Comparison of ENCODE assay signal across 29 cellular contexts in the genomic region with DNA sequence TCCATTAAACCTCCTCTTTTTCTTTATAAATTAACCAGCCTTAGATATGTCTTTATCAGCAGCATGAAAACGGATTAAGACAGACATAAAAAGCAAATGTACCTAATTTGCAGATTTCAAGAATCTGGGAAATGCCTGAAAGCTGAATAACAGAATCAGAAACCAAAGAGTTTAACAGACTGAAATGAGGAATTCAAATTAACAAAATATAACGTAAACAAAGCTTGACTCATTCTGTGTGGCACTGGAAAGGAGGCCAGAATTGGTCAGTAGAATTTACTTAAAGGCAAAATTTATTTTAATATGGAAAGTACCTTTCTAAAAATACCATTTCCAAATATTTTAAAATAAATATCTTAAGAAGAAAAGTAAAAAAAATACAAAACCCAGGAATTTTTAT.
DNase-seq lines count a peak whose midpoint lies in the region; ATAC-seq, FAIRE-seq and TF ChIP-seq lines count a peak whose summit lies in the region.
"Had no signal": no experiment of that assay in that cellular context is flagged by ENCODE, and none has a peak within 500 bp of the region (broad histone marks: within the 10 kb centered on the region; RNA-seq: fewer than 3 reads in every experiment).

No MANE protein-coding gene starts in this region.

- DNase-seq in AG20443 (ENCODE audit: low spot score) = peak; percentile 49
- DNase-seq in IMR-90 = peak; percentile 89
- peak; percentile 55 for DNase-seq in choroid plexus epithelial cell (ENCODE audit: low read depth)
- no peak for DNase-seq in kidney
- no peak for DNase-seq in Right ventricle myocardium superior
- no peak for DNase-seq in Karpas-422
- no peak for DNase-seq in activated T-cell treated with anti-CD3 and anti-CD28 coated beads, Interleukin-2, amount 50 U/mL, for 48 hours
- no peak for DNase-seq in activated T-cell treated with anti-CD3 and anti-CD28 coated beads, Interleukin-2, amount 50 U/mL, for 1 hour
- DNase-seq: activated CD4-positive, alpha-beta T cell treated with anti-CD3 and anti-CD28 coated beads for 4 hours; activated naive CD8-positive, alpha-beta T cell treated with anti-CD3 and anti-CD28 coated beads, Interleukin-2, amount 50 U/mL, for 24 hours; activated T-cell treated with anti-CD3 and anti-CD28 coated beads, Interleukin-2, amount 50 U/mL, for 4 hours; effector memory CD4-positive, alpha-beta T cell; erythroblast; KG1; left ventricle myocardium superior; naive B cell; NCI-H1436; NCI-H446; right lobe of liver; stimulated activated CD4-positive, alpha-beta T cell treated with anti-CD3 and anti-CD28 coated beads, Interleukin-4, amount 100 ng/mL, for 4 hours; uterus had no signal

- no peak for TF ChIP-seq RAD21 in IMR-90 (IDR thresholded peaks at IDR 0.05; ENCODE audit: low read length)

- H3K18ac ChIP-seq in IMR-90 (ENCODE audit: low read depth, low read length) = peak overlapping the region; percentile 55; the same call in 1 of the 2 replicates

- H3K27me3 ChIP-seq in IMR-90 (ENCODE audit: control insufficient read depth, insufficient read depth, low read length) = no peaks in the 10 kb centered on the region
- no peaks in the 10 kb centered on the region for H3K27me3 ChIP-seq in Karpas-422 (ENCODE audit: low read length)
- H3K27me3 ChIP-seq: cardiac muscle cell, neutrophil, right lobe of liver, uterus had no signal

- in situ Hi-C loops in IMR-90 (cut with MboI; ENCODE audit: low sequenced_read_pairs) = no loop called here

- H3K9me3 ChIP-seq in IMR-90 (ENCODE audit: control insufficient read depth, insufficient read depth, low read length) = no peaks in the 10 kb centered on the region
- H3K9me3 ChIP-seq in kidney (ENCODE audit: control insufficient read depth in 1 of 2, low read length in 2 of 2) = peaks cover 0 to 3% of the 10 kb centered on the region in 2 donors
- H3K9me3 ChIP-seq in Karpas-422 (ENCODE audit: low read length) = no peaks in the 10 kb centered on the region
- H3K9me3 ChIP-seq: neutrophil, right lobe of liver, uterus had no signal

- H4K91ac ChIP-seq in IMR-90 (ENCODE audit: insufficient read depth, low read depth, low read length) = peak overlapping the region; percentile 26; the same call in 1 of the 2 replicates

- TF ChIP-seq CTCF in IMR-90 (conservative IDR thresholded peaks at IDR 0.05; ENCODE audit: low read depth, low read length) = no peak
- TF ChIP-seq CTCF in choroid plexus epithelial cell (conservative IDR thresholded peaks at IDR 0.05; ENCODE audit: low read depth, low read length) = no peak
- TF ChIP-seq CTCF in kidney (IDR thresholded peaks at IDR 0.05; ENCODE audit: borderline replicate concordance, extremely low read depth, insufficient read depth) = no peak

- BruUV-seq in IMR-90 (replicated peaks; lab: Mats Ljungman, UMichigan) = no TSS peak

- H3K4me1 ChIP-seq in IMR-90 (ENCODE audit: control insufficient read depth, insufficient read depth, low read length) (peaks cover 4% of the 10 kb centered on the region; the same call in 1 of the 2 replicates), kidney (ENCODE audit: control insufficient read depth in 1 of 2, insufficient read depth in 1 of 2, low read depth in 1 of 2, low read length in 2 of 2) (no peaks in the 10 kb centered on the region), Karpas-422 (ENCODE audit: low read length) (no peaks in the 10 kb centered on the region)
- H3K4me1 ChIP-seq: HAP-1, right lobe of liver, uterus had no signal

- POLR2A ChIA-PET in IMR-90 (lab: Charles Lee; ENCODE audit: unreplicated experiment) = no interaction called here

- H4K20me1 ChIP-seq in IMR-90 (ENCODE audit: insufficient read depth, low read length) = no peaks in the 10 kb centered on the region
- no peaks in the 10 kb centered on the region for H4K20me1 ChIP-seq in Karpas-422 (ENCODE audit: insufficient read depth, low read depth, low read length)

- H4K8ac ChIP-seq in IMR-90 (ENCODE audit: low read depth in 2 of 2, low read length in 2 of 2) = peak overlapping the region in 1 of 2 experiments; percentile 91; a peak in 3 of 4 replicates

- peak overlapping the region; percentile 85 for H3K14ac ChIP-seq in IMR-90 (replicated peaks; ENCODE audit: low read depth, low read length)

- TF ChIP-seq POLR2A in IMR-90 (IDR thresholded peaks at IDR 0.05; ENCODE audit: low read depth, low read length) = no peak

- no peaks in the 10 kb centered on the region for H3K9me2 ChIP-seq in Karpas-422 (replicated peaks; ENCODE audit: insufficient read depth, low read length)

- H2BK5ac ChIP-seq in IMR-90 (ENCODE audit: low read depth, low read length, poor library complexity, severe bottlenecking) = peak overlapping the region; percentile 82

- no peak overlapping the region; the same call in 1 of the 2 replicates for H3K23ac ChIP-seq in IMR-90 (ENCODE audit: low read depth, low read length)

- H3K4me3 ChIP-seq in IMR-90 (ENCODE audit: insufficient read depth, low read depth, low read length) (no peak overlapping the region), choroid plexus epithelial cell (ENCODE audit: low read depth, low read length) (no peak overlapping the region), kidney (ENCODE audit: low read length in 2 of 2) (no peak overlapping the region), Karpas-422 (ENCODE audit: low read length) (no peak overlapping the region)
- H3K4me3 ChIP-seq: cardiac muscle cell, coronary artery, HAP-1, right lobe of liver, uterus had no signal

- peak; percentile 32 for FAIRE-seq in kidney (lab: Jason Lieb, UNC)
- FAIRE-seq: G401.6, GM19239, islet of Langerhans had no signal

- H3K56ac ChIP-seq in IMR-90 (ENCODE audit: extremely low read depth, insufficient read depth, low read length) = no peak overlapping the region

- intact Hi-C loops in IMR-90 (cut with micrococcal nuclease) = no loop called here
- intact Hi-C loops in kidney (cut with DNase I) = no loop called here
- intact Hi-C loops in Right ventricle myocardium superior (cut with DNase I) = no loop called here

- peak; percentile 90 for ATAC-seq in IMR-90 (ENCODE audit: low read depth)
- no peak for ATAC-seq in Right ventricle myocardium superior (ENCODE audit: poor library complexity)
- ATAC-seq: activated naive CD8-positive, alpha-beta T cell treated with anti-CD3 and anti-CD28 coated beads, Interleukin-2, amount 50 U/mL, for 24 hours; activated T-cell treated with anti-CD3 and anti-CD28 coated beads, Interleukin-2, amount 50 U/mL, for 4 hours; left ventricle myocardium superior; right lobe of liver; stimulated activated memory B cell treated with anti-CD40 and anti-IgM and Interleukin-4, amounts not matched to agents 10 μg/mL and 1 μg/mL and 100 μg/mL, for 72 hours had no signal

- H3K27ac ChIP-seq in IMR-90 (ENCODE audit: insufficient read depth, low read length) (peak overlapping the region; percentile 93), kidney (ENCODE audit: low read depth in 2 of 2, low read length in 2 of 2) (no peak overlapping the region), Karpas-422 (ENCODE audit: low read length) (no peak overlapping the region)
- H3K27ac ChIP-seq: cardiac muscle cell, coronary artery, neutrophil, right lobe of liver, uterus had no signal

- CTCF ChIA-PET in IMR-90 (lab: Yijun Ruan, JAX) = interaction anchor here (0.8 kb wide), 1 partner anchor 22 kb away, joined by 3 read pairs; no protein-coding TSS in a partner anchor

- H3K36me3 ChIP-seq in IMR-90 (ENCODE audit: control insufficient read depth, insufficient read depth, low read length) (no peaks in the 10 kb centered on the region), kidney (ENCODE audit: control insufficient read depth in 1 of 2, insufficient read depth in 2 of 2, low read length in 2 of 2) (no peaks in the 10 kb centered on the region), Karpas-422 (ENCODE audit: insufficient read depth, low read length) (no peaks in the 10 kb centered on the region)
- H3K36me3 ChIP-seq: cardiac muscle cell, HAP-1, neutrophil, right lobe of liver, uterus had no signal

- no peaks in the 10 kb centered on the region for H3K79me1 ChIP-seq in IMR-90 (ENCODE audit: low read depth in 1 of 2, low read length in 2 of 2)

- peak overlapping the region; percentile 66; the same call in 1 of the 3 replicates for H2BK15ac ChIP-seq in IMR-90 (ENCODE audit: low read depth, low read length)

- H3K9ac ChIP-seq in IMR-90 (ENCODE audit: low read depth, low read length) (no peak overlapping the region), kidney (ENCODE audit: low read length in 2 of 2) (no peak overlapping the region), Karpas-422 (ENCODE audit: low read length) (no peak overlapping the region)

- peak overlapping the region; percentile 91 for H3K4ac ChIP-seq in IMR-90 (ENCODE audit: low read depth, low read length)

- H2AK5ac ChIP-seq in IMR-90 (ENCODE audit: low read depth, low read length) = peak overlapping the region; percentile 77; the same call in 1 of the 2 replicates

- no peak overlapping the region for H2AFZ ChIP-seq in IMR-90 (replicated peaks; ENCODE audit: low read length, poor library complexity)
- no peak overlapping the region for H2AFZ ChIP-seq in Karpas-422 (ENCODE audit: low read length)

- dilution Hi-C loops in IMR-90 (cut with HindIII; ENCODE audit: low sequenced_read_pairs, unreplicated experiment) = no loop called here

- peak overlapping the region; percentile 30; the same call in 1 of the 2 replicates for H4K5ac ChIP-seq in IMR-90 (ENCODE audit: low read depth, low read length)

- H2AK9ac ChIP-seq in IMR-90 (replicated peaks; ENCODE audit: low read depth, low read length, poor library complexity) = no peak overlapping the region

- no peak overlapping the region for H3K4me2 ChIP-seq in IMR-90 (ENCODE audit: low read depth, low read length)
- H3K4me2 ChIP-seq in Karpas-422 (ENCODE audit: low read depth, low read length, poor library complexity, severe bottlenecking) = no peak overlapping the region

- H2BK120ac ChIP-seq in IMR-90 (ENCODE audit: low read depth, low read length) = peak overlapping the region; percentile 94

- no CpG with 5 or more reads among the region's 2 CpGs for WGBS in IMR-90 (ENCODE audit: extremely low coverage in 2 of 2, insufficient read length in 1 of 2), 2 experiments

- no peaks in the 10 kb centered on the region for H3K9me1 ChIP-seq in IMR-90 (ENCODE audit: insufficient read depth, low read length)

- H3K79me2 ChIP-seq in Karpas-422 (ENCODE audit: low read length) = no peaks in the 10 kb centered on the region

- peak overlapping the region; percentile 96 for H2BK20ac ChIP-seq in IMR-90 (ENCODE audit: low read depth, low read length)

TF ChIP-seq in IMR-90, 13 proteins besides CTCF, POLR2A, EP300 and RAD21:
- peak; percentile 61 for TF ChIP-seq FOS (IDR thresholded peaks at IDR 0.05; ENCODE audit: low read depth, low read length)
- no peak for TF ChIP-seq NFE2L2 (IDR thresholded peaks at IDR 0.05; ENCODE audit: low read depth, low read length)
TF ChIP-seq in IMR-90: peak in this region for 1.

Comparison
In these comparisons a context has a peak if more than half of its experiments do, and no peak if none do; other contexts are left out.
1. DNase-seq: peak in AG20443 (single experiment), IMR-90 (single experiment) and choroid plexus epithelial cell (single experiment); none in kidney (single experiment), Right ventricle myocardium superior (single experiment), Karpas-422 (single experiment), activated T-cell treated with anti-CD3 and anti-CD28 coated beads, Interleukin-2, amount 50 U/mL, for 48 hours (0 of 2) and activated T-cell treated with anti-CD3 and anti-CD28 coated beads, Interleukin-2, amount 50 U/mL, for 1 hour (single experiment).